In the genomic region with DNA sequence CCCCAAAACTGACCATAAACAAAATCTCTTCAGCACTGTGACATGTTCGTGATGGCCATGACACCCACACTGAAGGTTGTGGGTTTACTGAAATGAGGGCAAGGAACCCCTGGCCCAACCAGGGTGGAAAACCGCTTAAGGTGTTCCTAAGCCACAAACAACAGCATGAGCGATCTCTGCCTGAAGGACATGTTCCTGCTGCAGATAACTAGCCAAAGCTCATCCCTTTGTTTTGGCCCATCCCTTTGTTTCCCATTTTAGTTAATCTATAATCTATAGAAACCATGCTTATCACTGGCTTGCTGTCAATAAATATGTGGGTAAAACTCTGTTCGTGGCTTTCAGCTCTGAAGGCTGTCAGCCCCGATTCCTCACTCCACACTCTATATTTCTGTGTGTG, we compare ENCODE assay signal across 33 cellular contexts.
"Had no signal": no experiment of that assay in that cellular context is flagged by ENCODE, and none has a peak within 500 bp of the region (broad histone marks: within the 10 kb centered on the region; RNA-seq: fewer than 3 reads in every experiment).

No MANE protein-coding gene starts in this region.

- FAIRE-seq: astrocyte, TTC549 had no signal

- H3K36me3 ChIP-seq: adrenal gland, brain microvascular endothelial cell, breast epithelium had no signal

- ATAC-seq: activated CD8-positive, alpha-beta T cell treated with anti-CD3 and anti-CD28 coated beads for 36 hours; activated naive CD4-positive, alpha-beta T cell treated with anti-CD3 and anti-CD28 coated beads, Interleukin-2, amount 50 U/mL, for 72 hours; activated T-cell treated with anti-CD3 and anti-CD28 coated beads, Interleukin-2, amount 50 U/mL, for 4 hours; activated T-cell treated with anti-CD3 and anti-CD28 coated beads, Interleukin-2, amount 50 U/mL, for 72 hours; activated T-helper 17 cell treated with anti-CD3 and anti-CD28 coated beads, Interleukin-2, amount 50 U/mL, for 72 hours; body of pancreas had no signal

- H3K27ac ChIP-seq: adrenal gland, body of pancreas, brain microvascular endothelial cell, breast epithelium, VCaP had no signal

- H3K4me1 ChIP-seq: adrenal gland, body of pancreas, breast epithelium had no signal

- H3K4me3 ChIP-seq: adrenal gland, body of pancreas, breast epithelium had no signal

- H3K27me3 ChIP-seq: adrenal gland, body of pancreas, brain microvascular endothelial cell, breast epithelium had no signal

- H3K9me3 ChIP-seq: body of pancreas had no signal

- DNase-seq: activated B cell treated with CpG ODN at 0.5 μM for 24 hours; activated CD4-positive, alpha-beta memory T cell treated with anti-CD3 and anti-CD28 coated beads for 36 hours; activated CD4-positive, alpha-beta T cell treated with anti-CD3 and anti-CD28 coated beads for 4 hours; activated CD4-positive, alpha-beta T cell treated with anti-CD3 and anti-CD28 coated beads, Interleukin-2, amount 10 ng/mL, durations not matched to agents 24 days and 14 days; activated CD4-positive, alpha-beta T cell treated with anti-CD3 and anti-CD28 coated beads, Interleukin-2, amount 50 U/mL, for 1 hour; activated CD4-positive, alpha-beta T cell treated with anti-CD3 and anti-CD28 coated beads, Interleukin-2, amount 50 U/mL, for 4 hours; activated CD4-positive, CD25-positive, alpha-beta regulatory T cell treated with anti-CD3 and anti-CD28 coated beads, Interleukin-2, amount 50 U/mL, for 72 hours; activated CD8-positive, alpha-beta memory T cell treated with anti-CD3 and anti-CD28 coated beads, Interleukin-2, amount 50 U/mL, for 4 hours; activated CD8-positive, alpha-beta T cell treated with anti-CD3 and anti-CD28 coated beads for 36 hours; activated effector memory CD4-positive, alpha-beta T cell treated with anti-CD3 and anti-CD28 coated beads, Interleukin-2, amount 50 U/mL, for 16 hours; activated gamma-delta T cell treated with Interleukin-2 at 50 U/mL for 16 hours; activated naive CD4-positive, alpha-beta T cell; activated naive CD4-positive, alpha-beta T cell treated with anti-CD3 and anti-CD28 coated beads for 36 hours; activated naive CD4-positive, alpha-beta T cell treated with anti-CD3 and anti-CD28 coated beads, Interleukin-2, amount 50 U/mL, for 16 hours; activated naive CD8-positive, alpha-beta T cell treated with anti-CD3 and anti-CD28 coated beads for 36 hours; activated T-cell treated with anti-CD3 and anti-CD28 coated beads for 4 hours; activated T-cell treated with anti-CD3 and anti-CD28 coated beads, Interleukin-2, amount 50 U/mL, for 1 hour; activated T-cell treated with anti-CD3 and anti-CD28 coated beads, Interleukin-2, amount 50 U/mL, for 4 hours; activated T-cell treated with anti-CD3 and anti-CD28 coated beads, Interleukin-2, amount 50 U/mL, for 72 hours; adrenal gland; amniotic stem cell; aorta; body of pancreas; brain microvascular endothelial cell; central memory CD4-positive, alpha-beta T cell; T-helper 2 cell; T-helper 9 cell had no signal
